17 cellular contexts compared by ENCODE assay signal in the genomic region with DNA sequence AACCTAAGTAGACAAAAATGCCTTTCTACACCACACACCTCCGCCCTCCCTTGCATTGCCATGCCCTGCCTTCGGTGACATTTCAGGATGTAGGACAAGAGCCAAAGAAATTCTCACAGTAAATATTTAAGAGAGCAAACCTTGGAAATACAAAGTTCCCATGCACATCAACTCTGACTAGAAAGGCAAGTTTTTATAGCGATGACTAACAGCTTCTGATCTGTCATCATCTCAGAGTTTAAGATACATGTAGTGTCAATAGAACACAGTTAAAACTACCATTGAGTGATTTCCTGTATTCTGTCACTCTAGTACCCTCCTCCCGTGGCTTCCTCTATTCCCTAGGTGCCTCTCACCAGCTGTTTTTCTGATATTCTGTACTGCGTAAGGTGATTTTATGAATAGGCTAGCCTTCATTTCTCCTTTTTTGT. TPM values are rescaled to one million over a fixed set of nuclear protein-coding genes. Genes with fewer than 3 reads are reported as not detected.
DNase-seq lines count a peak whose midpoint lies in the region; ATAC-seq and TF ChIP-seq lines count a peak whose summit lies in the region.
"Had no signal": no experiment of that assay in that cellular context is flagged by ENCODE, and none has a peak within 500 bp of the region (broad histone marks: within the 10 kb centered on the region; RNA-seq: fewer than 3 reads in every experiment).

No MANE protein-coding gene starts in this region.

- peak; percentile 51 for ATAC-seq in GM18505 (IDR thresholded peaks at IDR 0.05; ENCODE audit: unreplicated experiment)
- peak; percentile 64 for ATAC-seq in HG03159 (IDR thresholded peaks at IDR 0.05; ENCODE audit: unreplicated experiment)
- ATAC-seq in PC-3: peak; percentile 97
- ATAC-seq in mucosa of descending colon: peak; percentile 94
- no peak for ATAC-seq in GM18517 (IDR thresholded peaks at IDR 0.05; ENCODE audit: unreplicated experiment)
- ATAC-seq: left lung, Panc1 had no signal

- H3K9ac ChIP-seq in PC-3 (ENCODE audit: low read length): peak overlapping the region; percentile 59
- H3K9ac ChIP-seq: BLaER1 treated with 17β-estradiol and CSF1 and Interleukin-3, amounts not matched to agents 10 nM and 100 nM had no signal

- H3K36me3 ChIP-seq in PC-3 (ENCODE audit: low read depth, low read length) (peaks cover 17% of the 10 kb centered on the region), mucosa of descending colon (ENCODE audit: low read depth) (no peaks in the 10 kb centered on the region)
- H3K36me3 ChIP-seq: BLaER1 treated with 17β-estradiol and CSF1 and Interleukin-3, amounts not matched to agents 10 nM and 100 nM; left lung; spleen; stomach had no signal

- no peak overlapping the region for H2AFZ ChIP-seq in PC-3 (ENCODE audit: low read length)
- H2AFZ ChIP-seq: hepatocyte had no signal

- peaks cover 7% of the 10 kb centered on the region for H3F3A ChIP-seq in PC-3 (ENCODE audit: low read length, unreplicated experiment)

- H4K20me1 ChIP-seq in PC-3 (ENCODE audit: low read length): no peaks in the 10 kb centered on the region
- H4K20me1 ChIP-seq: BLaER1 treated with 17β-estradiol and CSF1 and Interleukin-3, amounts not matched to agents 10 nM and 100 nM had no signal

- H3K4me2 ChIP-seq in PC-3 (ENCODE audit: low read length): peak overlapping the region; percentile 66
- H3K4me2 ChIP-seq: hepatocyte had no signal

- H3K4me1 ChIP-seq in PC-3 (ENCODE audit: insufficient read depth, low read length) (peaks cover 30% of the 10 kb centered on the region), mucosa of descending colon (ENCODE audit: low read depth) (peaks cover 7% of the 10 kb centered on the region)
- H3K4me1 ChIP-seq: left lung, stomach had no signal

- CTCF ChIA-PET in PC-3 (lab: Charles Lee): interaction anchor here (1.2 to 1.4 kb wide), 2 partner anchors 21 to 63 kb away, joined by 4 to 5 read pairs; a partner anchor contains a TSS

- POLR2A ChIA-PET in PC-3 (lab: Charles Lee; ENCODE audit: unreplicated experiment): interaction anchor here (0.5 to 1.5 kb wide), 2 partner anchors 21 to 75 kb away, joined by 4 to 6 read pairs; a partner anchor contains a TSS

- 0 out of 2 replicates have a peak, but pooled peaks cover 5% of the 10 kb centered on the region for H3K9me3 ChIP-seq in PC-3 (ENCODE audit: low read length)
- no peaks in the 10 kb centered on the region for H3K9me3 ChIP-seq in mucosa of descending colon
- H3K9me3 ChIP-seq: BLaER1 treated with 17β-estradiol and CSF1 and Interleukin-3, amounts not matched to agents 10 nM and 100 nM; left lung; spleen; stomach had no signal

- no peak for TF ChIP-seq POLR2A in GM18505 (IDR thresholded peaks at IDR 0.05; ENCODE audit: borderline replicate concordance, extremely low read depth, insufficient read depth, insufficient read length)

- H3K27ac ChIP-seq in PC-3 (ENCODE audit: low read length): peak overlapping the region; percentile 90
- H3K27ac ChIP-seq: BLaER1 treated with 17β-estradiol and CSF1 and Interleukin-3, amounts not matched to agents 10 nM and 100 nM; hepatocyte; left lung; stomach had no signal

- TF ChIP-seq CTCF in PC-3 (conservative IDR thresholded peaks at IDR 0.05; ENCODE audit: low read depth, low read length): no peak
- TF ChIP-seq CTCF in mucosa of descending colon (IDR thresholded peaks at IDR 0.05): no peak

- no peaks in the 10 kb centered on the region; the same call in 1 of the 2 replicates for H3K79me2 ChIP-seq in PC-3 (ENCODE audit: low read length)
- H3K79me2 ChIP-seq: hepatocyte had no signal

- intact Hi-C loops in PC-3 (cut with micrococcal nuclease): loop anchor here (1.0 to 5.0 kb wide), 4 partner anchors 13 to 118 kb away; no protein-coding TSS in a partner anchor
- intact Hi-C loops in mucosa of descending colon (cut with DNase I, micrococcal nuclease): no loop called here

- no peaks in the 10 kb centered on the region for H3K9me2 ChIP-seq in PC-3 (replicated peaks; ENCODE audit: low read length)

- BruUV-seq in PC-3 (replicated peaks; lab: Mats Ljungman, UMichigan): no TSS peak

- DNase-seq in PC-3: peak; percentile 100
- DNase-seq in mucosa of descending colon: peak in 2 of 3 donors; percentile 41 to 44
- DNase-seq in GM03348 (ENCODE audit: low spot score): no peak
- no peak for DNase-seq in hippocampal formation (lab: John Stamatoyannopoulos, UW)
- DNase-seq in DMS 273 treated with DMSO at 0.1 percent for 48 hours (lab: John Stamatoyannopoulos, UW): no peak
- DNase-seq: left lung, NCI-H1417 treated with DMSO at 0.1 percent for 48 hours, NCI-H524, posterior cingulate gyrus, spleen, stomach had no signal

- H3K27me3 ChIP-seq in PC-3 (ENCODE audit: low read length): no peaks in the 10 kb centered on the region
- H3K27me3 ChIP-seq: BLaER1 treated with 17β-estradiol and CSF1 and Interleukin-3, amounts not matched to agents 10 nM and 100 nM; hepatocyte; left lung; spleen; stomach had no signal

- H3K4me3 ChIP-seq in PC-3 (ENCODE audit: low read length) (peak overlapping the region; percentile 20), mucosa of descending colon (no peak overlapping the region)
- H3K4me3 ChIP-seq: BLaER1 treated with 17β-estradiol and CSF1 and Interleukin-3, amounts not matched to agents 10 nM and 100 nM; hepatocyte; left lung; spleen; stomach had no signal

RNA-seq across cellular contexts. Expression of a gene that starts 20.7 kb away (rescaled TPM):
- total RNA-seq in PC-3 (2014; rRNA removed) (12.8 and 17.4 TPM in 2 replicates), mucosa of descending colon (10 to 100 TPM in 2 of 3 donors, 1 to 10 TPM in 1; 7.2 to 34.9 (median 28.8) TPM)

Comparison
In these comparisons a context has a peak if more than half of its experiments do, and no peak if none do; other contexts are left out.
1. DNase-seq: peak in PC-3 (single experiment) and mucosa of descending colon (2 of 3); none in GM03348 (single experiment), hippocampal formation (0 of 2) and DMS 273 treated with DMSO at 0.1 percent for 48 hours (single experiment).